1 cellular context compared by ENCODE assay signal in the genomic region with DNA sequence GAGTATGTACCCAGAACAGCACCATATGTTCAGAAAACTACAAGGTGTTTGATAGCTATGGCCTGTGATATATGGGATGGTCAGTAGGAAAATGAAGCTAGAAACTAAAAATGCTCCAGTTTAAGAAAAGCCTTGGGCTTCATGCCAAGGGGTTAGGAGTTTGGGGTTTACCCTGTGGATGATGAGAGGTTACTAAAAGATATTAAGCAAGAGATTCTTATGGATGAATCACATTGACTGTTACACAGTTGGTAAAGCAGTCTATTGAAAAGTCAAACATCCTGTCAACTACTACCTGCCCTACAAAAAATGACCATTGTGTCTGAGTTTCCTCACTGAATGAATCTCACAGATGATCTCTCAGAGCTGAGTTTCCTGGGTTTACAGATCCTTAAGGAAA.
TF ChIP-seq lines count a peak whose summit lies in the region.

No MANE protein-coding gene starts in this region.

TF ChIP-seq in GM23338, 12 proteins besides CTCF, POLR2A, EP300 and RAD21 (continued from another document):
- TF ChIP-seq REST (IDR thresholded peaks at IDR 0.05; ENCODE audit: unreplicated experiment) = no peak
- TF ChIP-seq JUNB (IDR thresholded peaks at IDR 0.05; ENCODE audit: unreplicated experiment) = no peak
